7 cellular contexts compared by ENCODE assay signal in the genomic region with DNA sequence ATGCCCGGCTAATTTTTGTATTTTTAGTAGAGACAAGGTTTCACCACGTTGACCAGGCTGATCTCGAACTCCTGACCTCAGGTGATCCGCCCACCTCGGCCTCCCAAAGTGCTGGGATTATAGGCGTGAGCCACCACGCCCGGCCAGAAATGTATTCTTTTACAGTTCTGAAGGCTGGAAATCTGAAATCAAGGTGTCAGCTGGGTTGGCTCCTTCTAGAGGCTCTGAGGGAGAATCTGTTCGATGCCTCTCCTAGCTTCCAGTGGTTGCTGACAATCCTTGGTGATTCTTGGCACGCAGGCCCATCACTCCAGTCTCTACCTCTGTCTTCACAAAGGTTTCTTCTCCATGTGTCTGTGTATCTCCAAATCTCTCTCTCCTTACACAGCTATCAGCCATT. TPM values are rescaled to one million over a fixed set of nuclear protein-coding genes. Genes with fewer than 3 reads are reported as not detected.
DNase-seq lines count a peak whose midpoint lies in the region; ATAC-seq and TF ChIP-seq lines count a peak whose summit lies in the region.
"Not testable (repeated sequence)": the region's sequence is repeated elsewhere in the genome, so short reads cannot be mapped to it uniquely, and the experiment has no call there.

No MANE protein-coding gene starts in this region.

- H3K36me3 Mint-ChIP-seq in WTC11 = not testable (repeated sequence)

- not testable (repeated sequence) for H2AFZ ChIP-seq in ACC112 (ENCODE audit: low read length, unreplicated experiment); PC-3 (ENCODE audit: low read length); osteoblast (ENCODE audit: low read length)

- not testable (repeated sequence) for H4K20me1 ChIP-seq in PC-3 (ENCODE audit: low read length); osteoblast (ENCODE audit: insufficient read depth, low read length)

- intact Hi-C loops in PC-3 (cut with micrococcal nuclease) = not testable (repeated sequence)

- not testable (repeated sequence) for H3K27me3 Mint-ChIP-seq in WTC11 (ENCODE audit: low read depth)

- H3K4me3 Mint-ChIP-seq in WTC11 = not testable (repeated sequence)

- H3F3A ChIP-seq in PC-3 (ENCODE audit: low read length, unreplicated experiment) = peaks cover 25% of the 10 kb centered on the region

- BruUV-seq in PC-3 (replicated peaks; lab: Mats Ljungman, UMichigan) = not testable (repeated sequence)

- TF ChIP-seq CTCF in PC-3 (conservative IDR thresholded peaks at IDR 0.05; ENCODE audit: low read depth, low read length); WTC11 (IDR thresholded peaks at IDR 0.05); osteoblast (IDR thresholded peaks at IDR 0.05; ENCODE audit: extremely low read depth, low read depth, low read length): not testable (repeated sequence)

- peak overlapping the region; percentile 97; the same call in 1 of the 2 replicates for H3K9ac ChIP-seq in PC-3 (ENCODE audit: low read length)

- not testable (repeated sequence) for H3K9me3 ChIP-seq in PC-3 (ENCODE audit: low read length); osteoblast (ENCODE audit: low read depth, low read length)

- peaks cover 38% of the 10 kb centered on the region for H3K4me1 ChIP-seq in ACC112 (ENCODE audit: control insufficient read depth, insufficient read depth, low read length, unreplicated experiment)
- H3K4me1 ChIP-seq in PC-3 (ENCODE audit: insufficient read depth, low read length) = peaks cover 53% of the 10 kb centered on the region
- peaks cover 29% of the 10 kb centered on the region for H3K4me1 ChIP-seq in osteoblast (ENCODE audit: insufficient read depth, low read length)

- not testable (repeated sequence) for H3K9me2 ChIP-seq in PC-3 (replicated peaks; ENCODE audit: low read length)

- peaks cover 24% of the 10 kb centered on the region for H3K4me1 Mint-ChIP-seq in WTC11

- not testable (repeated sequence) for H3K9me3 Mint-ChIP-seq in WTC11

- H3K27me3 ChIP-seq in ACC112 (ENCODE audit: insufficient read depth, low read length); H7 (ENCODE audit: control insufficient read depth, insufficient read depth, low read length); PC-3 (ENCODE audit: low read length); osteoblast (ENCODE audit: insufficient read depth, low read length): not testable (repeated sequence)

- CTCF ChIA-PET in PC-3 (lab: Charles Lee); WTC11 (lab: Charles Lee): not testable (repeated sequence)

- H3K79me2 ChIP-seq in ACC112 (ENCODE audit: control insufficient read depth, insufficient read depth, low read length, unreplicated experiment); osteoblast (ENCODE audit: insufficient read depth, low read length): not testable (repeated sequence)
- peaks cover 15% of the 10 kb centered on the region; the same call in 1 of the 2 replicates for H3K79me2 ChIP-seq in PC-3 (ENCODE audit: low read length)

- 0 out of 2 replicates have a peak overlapping the region, but pooled peaks have one; percentile 48 for H3K27ac Mint-ChIP-seq in WTC11

- ATAC-seq in PC-3, WTC11: not testable (repeated sequence)

- H3K4me3 ChIP-seq in ACC112 (ENCODE audit: low read depth, low read length); H7 (ENCODE audit: insufficient read depth, low read depth, low read length); PC-3 (ENCODE audit: low read length); osteoblast (ENCODE audit: insufficient read depth, low read length): not testable (repeated sequence)

- H3K27ac ChIP-seq in ACC112 (ENCODE audit: low read depth, low read length) (peak overlapping the region; percentile 30; the same call in 1 of the 2 replicates), PC-3 (ENCODE audit: low read length) (peak overlapping the region; percentile 100), osteoblast (ENCODE audit: low read depth, low read length) (peak overlapping the region; percentile 50)

- H3K4me2 ChIP-seq in PC-3 (ENCODE audit: low read length); osteoblast (ENCODE audit: insufficient read depth, low read length): not testable (repeated sequence)

- not testable (repeated sequence) for H3K36me3 ChIP-seq in ACC112 (ENCODE audit: insufficient read depth, low read length); H7 (replicated peaks; ENCODE audit: control insufficient read depth, insufficient read depth, low read length); PC-3 (ENCODE audit: low read depth, low read length); osteoblast (ENCODE audit: insufficient read depth, low read length)

- POLR2A ChIA-PET in PC-3 (lab: Charles Lee; ENCODE audit: unreplicated experiment); WTC11 (lab: Charles Lee): not testable (repeated sequence)

- DNase-seq in H7 = peak; percentile 7
- DNase-seq in PC-3; WTC11 (ENCODE audit: low spot score); osteoblast (ENCODE audit: insufficient read length, low spot score, missing footprints): not testable (repeated sequence)
- peak; percentile 8 for DNase-seq in islet precursor cell
- peak; percentile 8 for DNase-seq in ureter (ENCODE audit: low spot score)

RNA-seq across cellular contexts. Expression of a gene that starts 45.7 kb away (rescaled TPM):
- 0.41 and 0.59 TPM in 2 replicates for total RNA-seq in H7 (2014; rRNA removed; shearing (Covaris generic))
- total RNA-seq in PC-3 (2014; rRNA removed) = 64.1 and 71.6 TPM in 2 replicates
- 4.6 to 7.2 TPM (median 6.1 TPM) in 3 replicates for total RNA-seq in WTC11 (2021)
- 3.2 and 3.3 TPM in 2 replicates for total RNA-seq in osteoblast
- total RNA-seq in ureter = 2.1 TPM

Comparison
In these comparisons a context has a peak if more than half of its experiments do, and no peak if none do; other contexts are left out.
1. H3K27ac ChIP-seq: peak in every context shown above with its lines; median percentile 100 in PC-3; 50 in osteoblast; 30 in ACC112.